In genomic region chr20:50187403-50188051, GRCh38 we compare ENCODE assay signal across 1 cellular context.
TF ChIP-seq lines count a peak whose summit lies in the region.

No MANE protein-coding gene starts in this region.

TF ChIP-seq in HepG2, 621 proteins besides CTCF, POLR2A, EP300 and RAD21 (continued from another document and continues in another):
- TF ChIP-seq DRAP1 (CRISPR knock-in tag; IDR thresholded peaks at IDR 0.05) (0 out of 2 replicates have a peak, but pooled peaks have one; percentile 30), ZNF33A (CRISPR knock-in tag; IDR thresholded peaks at IDR 0.05; ENCODE audit: borderline replicate concordance) (no peak; the same call in 1 of the 2 replicates), ZNF354B (CRISPR knock-in tag; IDR thresholded peaks at IDR 0.05) (0 out of 2 replicates have a peak, but pooled peaks have one; percentile 2), KDM5A (IDR thresholded peaks at IDR 0.05; ENCODE audit: borderline replicate concordance, low read length) (no peak), ZFP36L2 (CRISPR knock-in tag; IDR thresholded peaks at IDR 0.05) (no peak), JUNB (CRISPR knock-in tag; IDR thresholded peaks at IDR 0.05; ENCODE audit: borderline replicate concordance) (no peak), ASH2L (IDR thresholded peaks at IDR 0.05; ENCODE audit: insufficient read length, low read depth, low read length) (no peak), ZNF333 (CRISPR knock-in tag; IDR thresholded peaks at IDR 0.05; ENCODE audit: borderline replicate concordance) (no peak), BRCA1 (CRISPR knock-in tag; IDR thresholded peaks at IDR 0.05) (no peak), PRDM10 (CRISPR knock-in tag; IDR thresholded peaks at IDR 0.05; ENCODE audit: low read depth) (peak; percentile 35; the same call in 1 of the 2 replicates), ZNF619 (CRISPR knock-in tag; IDR thresholded peaks at IDR 0.05) (peak; percentile 81), IRX3 (CRISPR knock-in tag; IDR thresholded peaks at IDR 0.05; ENCODE audit: borderline replicate concordance, low read depth) (no peak; the same call in 1 of the 2 replicates), ZNF274 (CRISPR knock-in tag; IDR thresholded peaks at IDR 0.05) (peak; percentile 20), ZNF543 (CRISPR knock-in tag; IDR thresholded peaks at IDR 0.05) (0 out of 2 replicates have a peak, but pooled peaks have one; percentile 3), SRY (CRISPR knock-in tag; IDR thresholded peaks at IDR 0.05) (peak; percentile 19; the same call in 1 of the 2 replicates), ZNF512B (CRISPR knock-in tag; IDR thresholded peaks at IDR 0.05; ENCODE audit: borderline replicate concordance) (no peak), ZNF468 (CRISPR knock-in tag; IDR thresholded peaks at IDR 0.05) (no peak), ZNF431 (CRISPR knock-in tag; IDR thresholded peaks at IDR 0.05; ENCODE audit: borderline replicate concordance, low read depth) (peak; percentile 76; the same call in 1 of the 2 replicates), HES4 (CRISPR knock-in tag; IDR thresholded peaks at IDR 0.05; ENCODE audit: borderline replicate concordance) (no peak), NR2F6 (IDR thresholded peaks at IDR 0.05) (peak; percentile 68; the same call in 1 of the 2 replicates), NR2F6 (CRISPR knock-in tag; IDR thresholded peaks at IDR 0.05) (peak; percentile 58), ZBTB25 (CRISPR knock-in tag; IDR thresholded peaks at IDR 0.05) (0 out of 2 replicates have a peak, but pooled peaks have one; percentile 58), MXD1 (CRISPR knock-in tag; IDR thresholded peaks at IDR 0.05) (no peak), GMEB1 (CRISPR knock-in tag; IDR thresholded peaks at IDR 0.05; ENCODE audit: borderline replicate concordance) (no peak), ZNF335 (CRISPR knock-in tag; IDR thresholded peaks at IDR 0.05) (no peak), ZBTB49 (CRISPR knock-in tag; IDR thresholded peaks at IDR 0.05; ENCODE audit: borderline replicate concordance) (no peak), RFX1 (IDR thresholded peaks at IDR 0.05) (no peak), ZNF224 (CRISPR knock-in tag; IDR thresholded peaks at IDR 0.05) (no peak), ZNF691 (CRISPR knock-in tag; IDR thresholded peaks at IDR 0.05; ENCODE audit: borderline replicate concordance, low read depth) (peak; percentile 14; the same call in 1 of the 2 replicates), AGO2 (optimal IDR thresholded peaks at IDR 0.05; ENCODE audit: low read depth, low read length) (peak; percentile 18), CSRNP1 (CRISPR knock-in tag; IDR thresholded peaks at IDR 0.05) (no peak; the same call in 1 of the 2 replicates), ZNF513 (CRISPR knock-in tag; conservative IDR thresholded peaks at IDR 0.05) (no peak), KAT8 (CRISPR knock-in tag; IDR thresholded peaks at IDR 0.05) (no peak), NFKB2 (CRISPR knock-in tag; IDR thresholded peaks at IDR 0.05; ENCODE audit: borderline replicate concordance) (no peak), RAD51 (IDR thresholded peaks at IDR 0.05; ENCODE audit: borderline replicate concordance) (no peak), ZNF292 (CRISPR knock-in tag; IDR thresholded peaks at IDR 0.05; ENCODE audit: borderline replicate concordance, low read depth) (peak; percentile 73; the same call in 1 of the 2 replicates), ZKSCAN1 (IDR thresholded peaks at IDR 0.05; ENCODE audit: low read length) (no peak), ZNF558 (CRISPR knock-in tag; IDR thresholded peaks at IDR 0.05; ENCODE audit: borderline replicate concordance) (no peak), KAT7 (CRISPR knock-in tag; IDR thresholded peaks at IDR 0.05; ENCODE audit: borderline replicate concordance) (no peak), FOXP4 (CRISPR knock-in tag; IDR thresholded peaks at IDR 0.05) (no peak)
